ENCODE assay signal across 13 cellular contexts in genomic region chr12:76738824-76739579, GRCh38. TPM values are rescaled to one million over a fixed set of nuclear protein-coding genes. Genes with fewer than 3 reads are reported as not detected.
DNase-seq lines count a peak whose midpoint lies in the region; TF ChIP-seq lines count a peak whose summit lies in the region.
"Had no signal": no experiment of that assay in that cellular context is flagged by ENCODE, and none has a peak within 500 bp of the region (broad histone marks: within the 10 kb centered on the region; RNA-seq: fewer than 3 reads in every experiment).

No MANE protein-coding gene starts in this region.

- peaks cover 6% of the 10 kb centered on the region for H3K4me1 Mint-ChIP-seq in Caco-2 (ENCODE audit: low read depth, unreplicated experiment)
- H3K4me1 Mint-ChIP-seq in neural crest cell, result peaks cover 4% of the 10 kb centered on the region
- H3K4me1 Mint-ChIP-seq: IgD-negative memory B cell had no signal

- H3K9me3 ChIP-seq in Caco-2 (peaks cover 21% of the 10 kb centered on the region), Karpas-422 (ENCODE audit: low read length) (no peaks in the 10 kb centered on the region)

- H3K4me3 Mint-ChIP-seq in Caco-2 (ENCODE audit: unreplicated experiment), result no peak overlapping the region
- no peak overlapping the region for H3K4me3 Mint-ChIP-seq in neural crest cell
- H3K4me3 Mint-ChIP-seq: CD4-positive, alpha-beta T cell had no signal

- H3K36me3 ChIP-seq in Caco-2 (ENCODE audit: control insufficient read depth, insufficient read depth, low read length) (no peaks in the 10 kb centered on the region), Karpas-422 (ENCODE audit: insufficient read depth, low read length) (no peaks in the 10 kb centered on the region)

- DNase-seq in Caco-2 (no peak), Karpas-422 (peak; percentile 64), SK-N-DZ (ENCODE audit: low spot score) (peak; percentile 13), neural crest cell (ENCODE audit: low read depth, low spot score) (no peak), NCI-H2029 (lab: John Stamatoyannopoulos, UW) (no peak), glomerular visceral epithelial cell (ENCODE audit: extremely low spot score) (no peak), lower leg skin (ENCODE audit: low spot score in 2 of 2) (no peak)
- DNase-seq: AML-193; CD4-positive, alpha-beta T cell; NCI-H1048; NCI-H1694 treated with DMSO at 0.1 percent for 48 hours; NCI-H446 treated with DMSO at 0.1 percent for 48 hours had no signal

- no peaks in the 10 kb centered on the region for H3K4me1 ChIP-seq in Caco-2
- no peaks in the 10 kb centered on the region for H3K4me1 ChIP-seq in Karpas-422 (ENCODE audit: low read length)

- intact Hi-C loops in Caco-2 (cut with micrococcal nuclease; ENCODE audit: unreplicated experiment) (no loop called here), lower leg skin (cut with DNase I; ENCODE audit: low total_unique reads) (no loop called here)

- H3K27me3 ChIP-seq in Caco-2 (replicated peaks; ENCODE audit: control insufficient read depth, insufficient read depth, low read length), result no peaks in the 10 kb centered on the region
- H3K27me3 ChIP-seq in Karpas-422 (ENCODE audit: low read length), result no peaks in the 10 kb centered on the region

- H3K27ac Mint-ChIP-seq in Caco-2 (ENCODE audit: unreplicated experiment) (peak overlapping the region; percentile 42), neural crest cell (ENCODE audit: unreplicated experiment) (peak overlapping the region; percentile 83)
- H3K27ac Mint-ChIP-seq: CD4-positive, alpha-beta T cell; IgD-negative memory B cell had no signal

- no peak overlapping the region for H3K27ac ChIP-seq in Karpas-422 (ENCODE audit: low read length)

- H4K20me1 ChIP-seq in Karpas-422 (ENCODE audit: insufficient read depth, low read depth, low read length), result no peaks in the 10 kb centered on the region

- no peak for TF ChIP-seq CTCF in Caco-2 (IDR thresholded peaks at IDR 0.05; ENCODE audit: insufficient read depth in 1 of 2, low read depth in 1 of 2, low read length in 1 of 2, severe bottlenecking in 1 of 2, unreplicated experiment in 1 of 2)
- no peak for TF ChIP-seq CTCF in neural crest cell (conservative IDR thresholded peaks at IDR 0.05)
- TF ChIP-seq CTCF in lower leg skin (IDR thresholded peaks at IDR 0.05), result no peak

- H3K36me3 Mint-ChIP-seq in Caco-2 (ENCODE audit: insufficient read depth, unreplicated experiment) (no peaks in the 10 kb centered on the region), neural crest cell (ENCODE audit: low read depth) (peaks cover 22% of the 10 kb centered on the region)

- no peak overlapping the region; the same call in 1 of the 2 replicates for H2AFZ ChIP-seq in Karpas-422 (ENCODE audit: low read length)

- no peak overlapping the region for H3K4me3 ChIP-seq in Caco-2 (ENCODE audit: low read depth, low read length)
- H3K4me3 ChIP-seq in Karpas-422 (ENCODE audit: low read length), result no peak overlapping the region
- no peak overlapping the region for H3K4me3 ChIP-seq in lower leg skin (ENCODE audit: low read depth, poor library complexity, severe bottlenecking)

- BruUV-seq in Caco-2 (replicated peaks; lab: Mats Ljungman, UMichigan), result no TSS peak

- CTCF ChIA-PET in Caco-2 (lab: Charles Lee), result no interaction called here

- WGBS in lower leg skin, 2 donors, result 73 to 83% methylated on average over 10 of the region's 10 CpGs

- POLR2A ChIA-PET in Caco-2 (lab: Charles Lee), result no interaction called here

- H3K9me3 Mint-ChIP-seq in Caco-2 (ENCODE audit: unreplicated experiment) (peaks cover 52% of the 10 kb centered on the region), neural crest cell (peaks cover 21% of the 10 kb centered on the region)

- H3K4me2 ChIP-seq in Karpas-422 (ENCODE audit: low read depth, low read length, poor library complexity, severe bottlenecking), result no peak overlapping the region

- no peak overlapping the region for H3K9ac ChIP-seq in Karpas-422 (ENCODE audit: low read length)

- H3K27me3 Mint-ChIP-seq in Caco-2 (ENCODE audit: insufficient read depth, unreplicated experiment) (no peaks in the 10 kb centered on the region), neural crest cell (ENCODE audit: low read depth) (no peaks in the 10 kb centered on the region)

- TF ChIP-seq POLR2A in lower leg skin (IDR thresholded peaks at IDR 0.05), result no peak

- H3K79me2 ChIP-seq in Karpas-422 (ENCODE audit: low read length), result no peaks in the 10 kb centered on the region

- no peaks in the 10 kb centered on the region for H3K9me2 ChIP-seq in Karpas-422 (replicated peaks; ENCODE audit: insufficient read depth, low read length)

RNA-seq across cellular contexts. Expression of gene ZDHHC17, which starts 24.9 kb away (rescaled TPM):
- total RNA-seq in Caco-2 (2022) (31.1 and 32.2 TPM in 2 replicates), neural crest cell (52.9 and 58.8 TPM in 2 replicates), lower leg skin (10 to 100 TPM; 10.5 to 18.7 (median 13.0) TPM)
- 42.9 and 50.1 TPM in 2 replicates for total RNA-seq in Karpas-422 (2014; rRNA removed; shearing (Covaris generic); ENCODE audit: low replicate concordance)
- polyA plus RNA-seq in SK-N-DZ (2014; cell fraction: cytosol; rRNA removed), result 39.2 and 63.5 TPM in 2 replicates
- 109 and 145 TPM in 2 replicates for polyA plus RNA-seq in SK-N-DZ (2014; cell fraction: nucleus; rRNA removed)

Comparison
In these comparisons a context has a peak if more than half of its experiments do, and no peak if none do; other contexts are left out.
1. DNase-seq: peak in Karpas-422 (single experiment) and SK-N-DZ (single experiment); none in Caco-2 (0 of 2), neural crest cell (single experiment), NCI-H2029 (single experiment), glomerular visceral epithelial cell (single experiment) and lower leg skin (0 of 2).